ENCODE assay signal across 8 cellular contexts in genomic region chr2:197498937-197499593, GRCh38. TPM values are rescaled to one million over a fixed set of nuclear protein-coding genes. Genes with fewer than 3 reads are reported as not detected.
DNase-seq lines count a peak whose midpoint lies in the region; ATAC-seq, FAIRE-seq and TF ChIP-seq lines count a peak whose summit lies in the region.

No MANE protein-coding gene starts in this region.

- no peak for TF ChIP-seq CTCF in K562 (IDR thresholded peaks at IDR 0.05 in 2 of 3, conservative IDR thresholded peaks at IDR 0.05 in 1 of 3; ENCODE audit: insufficient read depth in 2 of 3, low read depth in 1 of 3, low read length in 3 of 3)
- TF ChIP-seq CTCF in sigmoid colon (IDR thresholded peaks at IDR 0.05): no peak

- no peak for FAIRE-seq in K562 (lab: Jason Lieb, UNC)

- H4K20me1 ChIP-seq in K562 (replicated peaks; ENCODE audit: control insufficient read depth, insufficient read depth, low read length): peaks cover 14% of the 10 kb centered on the region

- intact Hi-C loops in K562 (cut with micrococcal nuclease): loop anchor here (1.0 to 5.0 kb wide), 3 partner anchors 46 to 208 kb away; partner anchors contain the start of genes COQ10B and MARS2
- intact Hi-C loops in sigmoid colon (cut with DNase I): loop anchor here (2.0 to 5.0 kb wide), 2 partner anchors 46 to 62 kb away; partner anchors contain the start of genes COQ10B and SF3B1

- H3K27ac ChIP-seq in K562 (ENCODE audit: extremely low read depth, low read depth, low read length): peak overlapping the region; percentile 95
- peak overlapping the region; percentile 95 to 96 (median 96) for H3K27ac ChIP-seq in sigmoid colon

- no peak for TF ChIP-seq EP300 in K562 (IDR thresholded peaks at IDR 0.05; ENCODE audit: low read length)
- no peak for TF ChIP-seq EP300 in sigmoid colon (IDR thresholded peaks at IDR 0.05)

- no peak for TF ChIP-seq POLR2A in K562 (conservative IDR thresholded peaks at IDR 0.05)
- TF ChIP-seq POLR2A in sigmoid colon (IDR thresholded peaks at IDR 0.05): no peak

- 0% methylated on average over 32 of the region's 46 CpGs for whole genome bisulfite sequencing in K562 (ENCODE audit: insufficient coverage, low coverage, missing lambda C conversion rate)
- 0% methylated on average over 46 of the region's 46 CpGs for WGBS in sigmoid colon, 2 donors

- peak overlapping the region; percentile 95 for H3K4me2 ChIP-seq in K562 (ENCODE audit: insufficient read depth, low read length)

- H3K36me3 ChIP-seq in K562 (ENCODE audit: control insufficient read depth, insufficient read depth, low read length): peaks cover 78% of the 10 kb centered on the region
- H3K36me3 ChIP-seq in sigmoid colon: peaks cover 13 to 64% (median 20%) of the 10 kb centered on the region in 4 donors

- no peaks in the 10 kb centered on the region for H3K9me3 ChIP-seq in K562 (replicated peaks; ENCODE audit: control insufficient read depth, insufficient read depth, low read depth, low read length)
- no peaks in the 10 kb centered on the region for H3K9me3 ChIP-seq in sigmoid colon

- DNase-seq in Caki2 (ENCODE audit: low read depth) (peak; percentile 65), HuH-7.5 (ENCODE audit: low spot score) (peak; percentile 23), T-helper 2 cell (peak; percentile 18 to 69 (median 32)), K562 (ENCODE audit: extremely low read depth in 1 of 4, low spot score in 3 of 4) (peak; percentile 17 to 62 (median 46)), sigmoid colon (peak; percentile 85), KG1 (lab: John Stamatoyannopoulos, UW) (no peak)

- POLR2A ChIA-PET in K562 (lab: Yijun Ruan, JAX): interaction anchor here (1.3 to 6.5 kb wide), 7 partner anchors 8 to 85 kb away, joined by 4 to 34 read pairs (median 7); partner anchors contain the start of genes COQ10B and MOB4

- peaks cover 96% of the 10 kb centered on the region for H3K79me2 ChIP-seq in K562 (ENCODE audit: control insufficient read depth, insufficient read depth, low read length)

- H3K4me1 ChIP-seq in K562 (replicated peaks in 1 of 2; ENCODE audit: control insufficient read depth in 2 of 2, insufficient read depth in 2 of 2, low read length in 2 of 2) (peaks cover 10 to 17% of the 10 kb centered on the region in 2 experiments; a peak in 4 of 5 replicates), sigmoid colon (peaks cover 0 to 55% (median 43%) of the 10 kb centered on the region in 4 donors)

- TF ChIP-seq RAD21 in K562 (CRISPR knock-in tag; conservative IDR thresholded peaks at IDR 0.05 in 1 of 2, IDR thresholded peaks at IDR 0.05 in 1 of 2): no peak

- no peaks in the 10 kb centered on the region for H3K9me1 ChIP-seq in K562 (ENCODE audit: control insufficient read depth, insufficient read depth, low read length)

- BruUV-seq in K562 (replicated peaks; lab: Mats Ljungman, UMichigan): no TSS peak

- in situ Hi-C loops in Caki2 (cut with HindIII; ENCODE audit: low pct_unique_long_range_greater_than_20kb, low sequenced_read_pairs): no loop called here
- in situ Hi-C loops in K562 (cut with MboI): no loop called here

- peak overlapping the region; percentile 74 for H3K4me3 ChIP-seq in K562
- H3K4me3 ChIP-seq in iPS-11a (ENCODE audit: low read depth, low read length): peak overlapping the region; percentile 95
- H3K4me3 ChIP-seq in sigmoid colon: peak overlapping the region; percentile 76 to 95 (median 84)

- H3K27me3 ChIP-seq in K562 (ENCODE audit: control insufficient read depth in 2 of 2, insufficient read depth in 2 of 2, low read length in 2 of 2) (no peaks in the 10 kb centered on the region), sigmoid colon (no peaks in the 10 kb centered on the region)

- 0 out of 2 replicates have a peak overlapping the region, but pooled peaks have one; percentile 44 for H2AFZ ChIP-seq in K562 (ENCODE audit: low read depth, low read length)

- ATAC-seq in GM21381 (IDR thresholded peaks at IDR 0.05; ENCODE audit: unreplicated experiment) (peak; percentile 21), K562 (peak; percentile 45)

- peak overlapping the region; percentile 98 to 99 for H3K9ac ChIP-seq in K562 (ENCODE audit: insufficient read depth in 1 of 2, low read depth in 2 of 2, low read length in 2 of 2)

- CTCF ChIA-PET in K562 (lab: Yijun Ruan, JAX; ENCODE audit: low intra/inter-chr PET ratio): no interaction called here

RNA-seq across cellular contexts. Expression of gene HSPD1, which starts 0.6 kb away (rescaled TPM):
- total RNA-seq in Caki2 (2014; rRNA removed; shearing (Covaris generic); ENCODE audit: low replicate concordance): 86.1 and 99.1 TPM in 2 replicates
- total RNA-seq in K562 (2011; cell fraction: chromatin; rRNA removed; ENCODE audit: low replicate concordance): 178 and 396 TPM in 2 replicates
- total RNA-seq in K562 (2011; cell fraction: nucleolus; rRNA removed): 123 and 133 TPM in 2 replicates
- total RNA-seq in K562 (2011; cell fraction: nucleoplasm; rRNA removed): 166 and 176 TPM in 2 replicates
- 398 and 400 TPM in 2 replicates for total RNA-seq in K562 (2014; rRNA removed)
- 816 and 890 TPM in 2 replicates for total RNA-seq in K562 (2014; rRNA removed; fragmentation: Illumina TruSeq; extraction: Trizol)
- total RNA-seq in K562 (2015; rRNA removed; fragmentation: Illumina TruSeq; extraction: Trizol): 663 and 710 TPM in 2 replicates
- 561 and 583 TPM in 2 replicates for total RNA-seq in K562 (2021)
- polyA plus RNA-seq in K562 (2011; rRNA removed): 411 and 575 TPM in 2 replicates
- 100 and 172 TPM in 2 replicates for polyA plus RNA-seq in K562 (2011; cell fraction: cytosol; rRNA removed)
- 163 and 169 TPM in 2 replicates for polyA plus RNA-seq in K562 (2011; cell fraction: nucleus; rRNA removed)
- polyA plus RNA-seq in K562 (2012): 361 and 520 TPM in 2 replicates
- polyA plus RNA-seq in K562 (2014; fragmentation: Illumina TruSeq; extraction: Trizol): 654 and 736 TPM in 2 replicates
- 1,000 to 10,000 TPM in 1 of 2 experiments, 100 to 1,000 TPM in 1; 622 to 1,014 TPM for polyA plus RNA-seq in K562 (2014; fragmentation: Nextera tagmentation; extraction: Ambion mirVana)
- polyA plus RNA-seq in K562 (2014; rRNA removed): 508 and 510 TPM in 2 replicates
- polyA minus RNA-seq in K562 (2011; rRNA and poly(A)+ RNA removed): 835 and 848 TPM in 2 replicates
- polyA minus RNA-seq in K562 (2011; cell fraction: cytosol; rRNA and poly(A)+ RNA removed): 305 and 355 TPM in 2 replicates
- polyA minus RNA-seq in K562 (2011; cell fraction: nucleus; rRNA and poly(A)+ RNA removed): 151 and 279 TPM in 2 replicates
- 100 to 1,000 TPM in 3 of 4 donors, 10 to 100 TPM in 1; 98.9 to 144 (median 114) TPM for total RNA-seq in sigmoid colon
- 100 to 1,000 TPM; 121 to 313 (median 177) TPM for polyA plus RNA-seq in sigmoid colon

RNA-seq across cellular contexts. Expression of gene HSPE1, which starts 1.1 kb away (rescaled TPM):
- total RNA-seq in Caki2 (2014; rRNA removed; shearing (Covaris generic); ENCODE audit: low replicate concordance): 174 and 209 TPM in 2 replicates
- total RNA-seq in K562 (2011; cell fraction: chromatin; rRNA removed; ENCODE audit: low replicate concordance): 32.0 and 68.8 TPM in 2 replicates
- 34.5 and 38.0 TPM in 2 replicates for total RNA-seq in K562 (2011; cell fraction: nucleolus; rRNA removed)
- total RNA-seq in K562 (2011; cell fraction: nucleoplasm; rRNA removed): 51.1 and 56.8 TPM in 2 replicates
- 395 and 427 TPM in 2 replicates for total RNA-seq in K562 (2014; rRNA removed)
- total RNA-seq in K562 (2014; rRNA removed; fragmentation: Illumina TruSeq; extraction: Trizol): 649 and 664 TPM in 2 replicates
- 576 and 612 TPM in 2 replicates for total RNA-seq in K562 (2015; rRNA removed; fragmentation: Illumina TruSeq; extraction: Trizol)
- total RNA-seq in K562 (2021): 223 and 261 TPM in 2 replicates
- polyA plus RNA-seq in K562 (2011; rRNA removed): 267 and 371 TPM in 2 replicates
- polyA plus RNA-seq in K562 (2011; cell fraction: cytosol; rRNA removed): 41.1 and 116 TPM in 2 replicates
- polyA plus RNA-seq in K562 (2011; cell fraction: nucleus; rRNA removed): 31.9 and 45.6 TPM in 2 replicates
- polyA plus RNA-seq in K562 (2012): 140 and 1,187 TPM in 2 replicates
- polyA plus RNA-seq in K562 (2014; fragmentation: Illumina TruSeq; extraction: Trizol): 574 and 695 TPM in 2 replicates
- 1,000 to 10,000 TPM in 1 of 2 experiments, 100 to 1,000 TPM in 1; 880 to 1,007 TPM for polyA plus RNA-seq in K562 (2014; fragmentation: Nextera tagmentation; extraction: Ambion mirVana)
- 843 and 986 TPM in 2 replicates for polyA plus RNA-seq in K562 (2014; rRNA removed)
- polyA minus RNA-seq in K562 (2011; rRNA and poly(A)+ RNA removed): 192 and 215 TPM in 2 replicates
- 29.0 and 38.2 TPM in 2 replicates for polyA minus RNA-seq in K562 (2011; cell fraction: cytosol; rRNA and poly(A)+ RNA removed)
- polyA minus RNA-seq in K562 (2011; cell fraction: nucleus; rRNA and poly(A)+ RNA removed): 30.8 and 50.2 TPM in 2 replicates
- 100 to 1,000 TPM in 2 of 4 donors, 10 to 100 TPM in 2; 47.8 to 136 (median 106) TPM for total RNA-seq in sigmoid colon
- polyA plus RNA-seq in sigmoid colon: 100 to 1,000 TPM; 194 to 267 (median 217) TPM

RNA-seq across cellular contexts. Expression of gene MOB4, which starts 16.8 kb away (rescaled TPM):
- 13.1 and 40.1 TPM in 2 replicates for total RNA-seq in Caki2 (2014; rRNA removed; shearing (Covaris generic); ENCODE audit: low replicate concordance)
- 5.9 and 15.8 TPM in 2 replicates for total RNA-seq in K562 (2011; cell fraction: chromatin; rRNA removed; ENCODE audit: low replicate concordance)
- 3.4 and 3.8 TPM in 2 replicates for total RNA-seq in K562 (2011; cell fraction: nucleolus; rRNA removed)
- 8.1 and 16.6 TPM in 2 replicates for total RNA-seq in K562 (2011; cell fraction: nucleoplasm; rRNA removed)
- total RNA-seq in K562 (2014; rRNA removed) (12.2 and 13.5 TPM in 2 replicates), K562 (2014; rRNA removed; fragmentation: Illumina TruSeq; extraction: Trizol) (27.7 and 31.3 TPM in 2 replicates), K562 (2015; rRNA removed; fragmentation: Illumina TruSeq; extraction: Trizol) (18.1 and 21.0 TPM in 2 replicates), K562 (2021) (13.8 and 16.8 TPM in 2 replicates), sigmoid colon (10 to 100 TPM; 29.1 to 50.5 (median 38.7) TPM)
- polyA plus RNA-seq in K562 (2011; rRNA removed) (15.3 and 25.6 TPM in 2 replicates), K562 (2014; fragmentation: Illumina TruSeq; extraction: Trizol) (17.4 and 17.7 TPM in 2 replicates), K562 (2014; fragmentation: Nextera tagmentation; extraction: Ambion mirVana) (10 to 100 TPM; 29.6 to 30.8 TPM), K562 (2014; rRNA removed) (20.4 and 22.2 TPM in 2 replicates), sigmoid colon (10 to 100 TPM; 22.2 to 49.9 (median 40.9) TPM)
- 4.9 and 10.9 TPM in 2 replicates for polyA plus RNA-seq in K562 (2011; cell fraction: cytosol; rRNA removed)
- polyA plus RNA-seq in K562 (2011; cell fraction: nucleus; rRNA removed): 2.2 and 3.5 TPM in 2 replicates
- 22.2 and 27.7 TPM in 2 replicates for polyA plus RNA-seq in K562 (2012)
- 23.7 and 28.7 TPM in 2 replicates for polyA minus RNA-seq in K562 (2011; rRNA and poly(A)+ RNA removed)
- polyA minus RNA-seq in K562 (2011; cell fraction: cytosol; rRNA and poly(A)+ RNA removed): 3.3 and 6.0 TPM in 2 replicates
- 4.4 and 5.3 TPM in 2 replicates for polyA minus RNA-seq in K562 (2011; cell fraction: nucleus; rRNA and poly(A)+ RNA removed)

RNA-seq across cellular contexts. Expression of gene COQ10B, which starts 45.7 kb away (rescaled TPM):
- 37.8 and 42.4 TPM in 2 replicates for total RNA-seq in Caki2 (2014; rRNA removed; shearing (Covaris generic); ENCODE audit: low replicate concordance)
- total RNA-seq in K562 (2011; cell fraction: chromatin; rRNA removed; ENCODE audit: low replicate concordance): 8.4 and 11.7 TPM in 2 replicates
- 7.0 and 9.7 TPM in 2 replicates for total RNA-seq in K562 (2011; cell fraction: nucleolus; rRNA removed)
- total RNA-seq in K562 (2011; cell fraction: nucleoplasm; rRNA removed): 10.8 and 22.4 TPM in 2 replicates
- 6.9 and 7.6 TPM in 2 replicates for total RNA-seq in K562 (2014; rRNA removed)
- 13.1 and 15.9 TPM in 2 replicates for total RNA-seq in K562 (2014; rRNA removed; fragmentation: Illumina TruSeq; extraction: Trizol)
- total RNA-seq in K562 (2015; rRNA removed; fragmentation: Illumina TruSeq; extraction: Trizol): 10.8 and 11.1 TPM in 2 replicates
- 8.5 and 9.8 TPM in 2 replicates for total RNA-seq in K562 (2021)
- polyA plus RNA-seq in K562 (2011; rRNA removed): 1.8 and 3.1 TPM in 2 replicates
- polyA plus RNA-seq in K562 (2011; cell fraction: cytosol; rRNA removed): 0.86 and 1.4 TPM in 2 replicates
- 1.5 and 1.9 TPM in 2 replicates for polyA plus RNA-seq in K562 (2011; cell fraction: nucleus; rRNA removed)
- polyA plus RNA-seq in K562 (2012): 6.8 and 10.0 TPM in 2 replicates
- 8.8 and 9.7 TPM in 2 replicates for polyA plus RNA-seq in K562 (2014; fragmentation: Illumina TruSeq; extraction: Trizol)
- polyA plus RNA-seq in K562 (2014; fragmentation: Nextera tagmentation; extraction: Ambion mirVana): 1 to 10 TPM; 7.2 to 7.7 TPM
- polyA plus RNA-seq in K562 (2014; rRNA removed): 7.1 and 9.3 TPM in 2 replicates
- polyA minus RNA-seq in K562 (2011; rRNA and poly(A)+ RNA removed): 4.2 and 4.7 TPM in 2 replicates
- polyA minus RNA-seq in K562 (2011; cell fraction: cytosol; rRNA and poly(A)+ RNA removed): 1.1 and 1.7 TPM in 2 replicates
- 5.7 and 8.9 TPM in 2 replicates for polyA minus RNA-seq in K562 (2011; cell fraction: nucleus; rRNA and poly(A)+ RNA removed)
- total RNA-seq in sigmoid colon: 10 to 100 TPM; 16.3 to 39.0 (median 33.0) TPM
- polyA plus RNA-seq in sigmoid colon: 10 to 100 TPM; 15.1 to 77.9 (median 39.0) TPM
